Comparison of ENCODE assay signal across 1 cellular context in the genomic region with DNA sequence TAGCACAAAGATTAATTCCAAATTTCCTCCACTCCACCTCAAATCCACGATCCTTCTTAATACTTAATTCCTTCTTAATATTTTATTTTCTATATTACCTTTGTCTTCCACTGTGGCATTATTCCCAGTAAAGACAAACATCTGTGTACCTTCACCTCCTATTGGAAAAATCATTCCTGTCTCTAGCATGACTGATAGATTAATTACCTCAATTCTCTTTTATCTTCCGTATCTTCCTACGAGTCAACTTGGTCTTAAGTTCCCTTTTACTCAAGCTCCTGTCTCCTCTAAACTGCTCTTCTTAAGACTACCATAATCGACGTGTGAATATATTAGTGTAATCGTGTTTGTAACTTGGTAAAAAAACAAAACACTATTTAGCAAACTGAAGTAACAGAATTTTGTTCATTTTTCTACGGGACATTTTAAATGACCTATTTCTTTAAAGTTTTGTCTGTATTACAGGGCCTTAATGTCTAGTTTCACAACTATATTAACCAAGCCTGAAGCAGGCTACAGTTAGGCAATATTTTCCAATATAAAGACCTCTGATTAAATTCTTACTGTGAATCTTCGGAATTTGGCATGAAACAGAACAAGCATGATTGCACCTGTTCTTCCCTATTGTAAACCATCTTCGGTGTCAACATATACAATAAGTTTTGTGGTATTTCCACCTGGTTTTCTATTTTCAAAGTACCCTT.
TF ChIP-seq lines count a peak whose summit lies in the region.

No MANE protein-coding gene starts in this region.

TF ChIP-seq in H1, 55 proteins besides CTCF, POLR2A, EP300 and RAD21 (continued from another document):
- TF ChIP-seq CHD2 (IDR thresholded peaks at IDR 0.05; ENCODE audit: low read length) (no peak), TCF12 (IDR thresholded peaks at IDR 0.05; ENCODE audit: low read depth, low read length) (no peak), SIN3A (conservative IDR thresholded peaks at IDR 0.05 in 1 of 2, IDR thresholded peaks at IDR 0.05 in 1 of 2; ENCODE audit: low read depth in 1 of 2, low read length in 2 of 2) (no peak), RNF2 (IDR thresholded peaks at IDR 0.05; ENCODE audit: borderline replicate concordance, low read depth, low read length, missing control alignments, poor library complexity, severe bottlenecking) (no peak), TBP (IDR thresholded peaks at IDR 0.05; ENCODE audit: low read depth, low read length) (no peak), CBX5 (IDR thresholded peaks at IDR 0.05; ENCODE audit: low read depth, low read length) (no peak), ATF3 (IDR thresholded peaks at IDR 0.05; ENCODE audit: insufficient read depth, low read depth, low read length) (no peak), SUZ12 (IDR thresholded peaks at IDR 0.05; ENCODE audit: low read length) (no peak), ATF2 (IDR thresholded peaks at IDR 0.05; ENCODE audit: low read length) (no peak), SIX5 (IDR thresholded peaks at IDR 0.05; ENCODE audit: low read depth, low read length) (no peak), NANOG (IDR thresholded peaks at IDR 0.05; ENCODE audit: insufficient read depth, low read depth, low read length, poor library complexity, severe bottlenecking) (no peak), FOSL1 (IDR thresholded peaks at IDR 0.05; ENCODE audit: insufficient read depth, low read depth, low read length) (no peak), MAX (IDR thresholded peaks at IDR 0.05) (no peak), MAFK (IDR thresholded peaks at IDR 0.05; ENCODE audit: low read depth, low read length) (no peak)
- TF ChIP-seq, protein P1, sequence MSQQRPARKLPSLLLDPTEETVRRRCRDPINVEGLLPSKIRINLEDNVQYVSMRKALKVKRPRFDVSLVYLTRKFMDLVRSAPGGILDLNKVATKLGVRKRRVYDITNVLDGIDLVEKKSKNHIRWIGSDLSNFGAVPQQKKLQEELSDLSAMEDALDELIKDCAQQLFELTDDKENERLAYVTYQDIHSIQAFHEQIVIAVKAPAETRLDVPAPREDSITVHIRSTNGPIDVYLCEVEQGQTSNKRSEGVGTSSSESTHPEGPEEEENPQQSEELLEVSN (IDR thresholded peaks at IDR 0.05) = no peak
TF ChIP-seq in H1: peak in this region for 0.
